Comparison of ENCODE assay signal across 8 cellular contexts in genomic region chr10:95601116-95601719, GRCh38. TPM values are rescaled to one million over a fixed set of nuclear protein-coding genes. Genes with fewer than 3 reads are reported as not detected.
DNase-seq lines count a peak whose midpoint lies in the region; ATAC-seq, FAIRE-seq and TF ChIP-seq lines count a peak whose summit lies in the region.

No MANE protein-coding gene starts in this region.

- TF ChIP-seq CTCF in astrocyte (IDR thresholded peaks at IDR 0.05; ENCODE audit: insufficient read depth, low read depth, low read length) = peak; percentile 97

- no peak overlapping the region for H3K4me3 Mint-ChIP-seq in astrocyte (ENCODE audit: unreplicated experiment)

- peak; percentile 57 for ATAC-seq in GM19351 (IDR thresholded peaks at IDR 0.05; ENCODE audit: unreplicated experiment)
- peak; percentile 89 to 90 for ATAC-seq in right cardiac atrium
- ATAC-seq in HG03039 (IDR thresholded peaks at IDR 0.05; ENCODE audit: unreplicated experiment) = no peak

- H3K27ac ChIP-seq in astrocyte (ENCODE audit: low read depth, low read length) (no peak overlapping the region), right cardiac atrium (ENCODE audit: low read length) (no peak overlapping the region)

- H3K4me1 Mint-ChIP-seq in astrocyte (ENCODE audit: low read depth, unreplicated experiment) = peaks cover 8% of the 10 kb centered on the region

- H3K9me3 ChIP-seq in astrocyte (ENCODE audit: insufficient read depth, low read depth, low read length) = no peaks in the 10 kb centered on the region
- no peaks in the 10 kb centered on the region for H3K9me3 ChIP-seq in right cardiac atrium (ENCODE audit: control insufficient read depth, low read length)

- H3K4me1 ChIP-seq in astrocyte (ENCODE audit: insufficient read depth, low read length) (no peaks in the 10 kb centered on the region), right cardiac atrium (ENCODE audit: control insufficient read depth, insufficient read depth, low read length) (peaks cover 9% of the 10 kb centered on the region)

- H3K27ac Mint-ChIP-seq in astrocyte (ENCODE audit: unreplicated experiment) = no peak overlapping the region

- H3K27me3 ChIP-seq in astrocyte (ENCODE audit: insufficient read depth, low read length) (peaks cover 2% of the 10 kb centered on the region), right cardiac atrium (ENCODE audit: control insufficient read depth, insufficient read depth) (no peaks in the 10 kb centered on the region)

- H3K4me2 ChIP-seq in astrocyte (ENCODE audit: low read length) = no peak overlapping the region

- H3K27me3 Mint-ChIP-seq in astrocyte (ENCODE audit: low read depth, unreplicated experiment) = no peaks in the 10 kb centered on the region

- no peak overlapping the region for H3K9ac ChIP-seq in astrocyte (ENCODE audit: low read length)

- peaks cover 10% of the 10 kb centered on the region for H3K36me3 ChIP-seq in astrocyte (ENCODE audit: insufficient read depth, low read length)

- peak; percentile 91 for DNase-seq in AG20443 (ENCODE audit: low spot score)
- peak; percentile 16 for DNase-seq in NCI-H128 (lab: John Stamatoyannopoulos, UW; ENCODE audit: unreplicated experiment)
- peak; percentile 79 for DNase-seq in SKM-1 (lab: John Stamatoyannopoulos, UW; ENCODE audit: unreplicated experiment)
- DNase-seq in astrocyte (ENCODE audit: low read depth) = peak; percentile 70
- peak; percentile 77 to 91 (median 88) for DNase-seq in right cardiac atrium
- DNase-seq in pulmonary artery endothelial cell (ENCODE audit: low read depth, low spot score) = peak; percentile 60

- peak; percentile 94 for FAIRE-seq in astrocyte (lab: Jason Lieb, UNC)

- 24% methylated on average over 6 of the region's 6 CpGs for WGBS in right cardiac atrium

- H4K20me1 ChIP-seq in astrocyte (ENCODE audit: insufficient read depth, low read length) = peaks cover 7% of the 10 kb centered on the region

- H3K4me3 ChIP-seq in astrocyte (ENCODE audit: insufficient read depth, low read depth, low read length) = no peak overlapping the region
- no peak overlapping the region for H3K4me3 ChIP-seq in right cardiac atrium (ENCODE audit: low read length)

- peaks cover 2% of the 10 kb centered on the region for H3K9me3 Mint-ChIP-seq in astrocyte (ENCODE audit: unreplicated experiment)

- H3K79me2 ChIP-seq in astrocyte (ENCODE audit: insufficient read depth, low read length) = no peaks in the 10 kb centered on the region

- H2AFZ ChIP-seq in astrocyte (ENCODE audit: low read depth, low read length) = no peak overlapping the region

- intact Hi-C loops in right cardiac atrium (cut with DNase I) = loop anchor here (1.0 to 5.0 kb wide), 7 partner anchors 168 to 227 kb away; no protein-coding TSS in a partner anchor

- peaks cover 8% of the 10 kb centered on the region for H3K36me3 Mint-ChIP-seq in astrocyte (ENCODE audit: low read depth, unreplicated experiment)

RNA-seq across cellular contexts. Expression of gene SORBS1, which starts 40.0 kb away (rescaled TPM):
- total RNA-seq in astrocyte = 5.1 and 6.0 TPM in 2 replicates
- total RNA-seq in right cardiac atrium = 100 to 1,000 TPM; 347 to 511 (median 454) TPM
- polyA plus RNA-seq in right cardiac atrium = 225 TPM
- 0.26 and 3.9 TPM in 2 replicates for total RNA-seq in pulmonary artery endothelial cell

RNA-seq across cellular contexts. Expression of gene ALDH18A1, which starts 55.3 kb away (rescaled TPM):
- 121 and 130 TPM in 2 replicates for total RNA-seq in astrocyte
- total RNA-seq in right cardiac atrium = 10 to 100 TPM; 16.3 to 29.8 (median 19.9) TPM
- 6.9 TPM for polyA plus RNA-seq in right cardiac atrium
- 110 and 126 TPM in 2 replicates for total RNA-seq in pulmonary artery endothelial cell

Comparison
In these comparisons a context has a peak if more than half of its experiments do, and no peak if none do; other contexts are left out.
1. DNase-seq: peak in every context shown above with its lines; median percentile 91 in AG20443; 88 in right cardiac atrium; 79 in SKM-1; 70 in astrocyte; 60 in pulmonary artery endothelial cell; 16 in NCI-H128.
2. RNA of gene SORBS1, which starts 40.0 kb away (total RNA-seq): 347 to 511 TPM in right cardiac atrium; 5.1 to 6.0 TPM in astrocyte and 0.26 to 3.9 TPM in pulmonary artery endothelial cell; every median in the first group is over 10 times any median in the second.